14 cellular contexts compared by ENCODE assay signal in genomic region chr1:149903836-149904491, GRCh38.
"Had no signal": no experiment of that assay in that cellular context is flagged by ENCODE, and none has a peak within 500 bp of the region (broad histone marks: within the 10 kb centered on the region; RNA-seq: fewer than 3 reads in every experiment).

No MANE protein-coding gene starts in this region.

- DNase-seq: activated CD4-positive, CD25-positive, alpha-beta regulatory T cell; activated naive CD8-positive, alpha-beta T cell treated with anti-CD3 and anti-CD28 coated beads, Interleukin-2, amount 50 U/mL, for 24 hours; activated T-cell treated with anti-CD3 and anti-CD28 coated beads, Interleukin-2, amount 50 U/mL, for 48 hours; cortex of kidney; effector CD8-positive, alpha-beta T cell; foreskin melanocyte; head of caudate nucleus; left ventricle myocardium inferior; mesenchymal stem cell; nephron progenitor cell; pancreas; stimulated activated CD4-positive, alpha-beta T cell treated with anti-CD3 and anti-CD28 coated beads, Interleukin-4, amount 100 ng/mL, for 1 hour; stimulated activated CD8-positive, alpha-beta memory T cell treated with anti-CD3 and anti-CD28 coated beads, Interleukin-4, amount 100 ng/mL, for 48 hours had no signal

- ATAC-seq: activated naive CD8-positive, alpha-beta T cell treated with anti-CD3 and anti-CD28 coated beads, Interleukin-2, amount 50 U/mL, for 24 hours; pancreas had no signal

- H3K4me3 ChIP-seq: left ventricle myocardium inferior, pancreas had no signal

- H3K27ac Mint-ChIP-seq: activated naive CD8-positive, alpha-beta T cell treated with anti-CD3 and anti-CD28 coated beads, Interleukin-2, amount 50 U/mL, for 24 hours; stimulated activated naive CD8-positive, alpha-beta T cell treated with anti-CD3 and anti-CD28 coated beads, Interleukin-15, Interleukin-2, amounts not matched to agents 100 ng/mL and 50 ng/mL, for 24 hours had no signal

- H3K4me3 Mint-ChIP-seq: activated naive CD8-positive, alpha-beta T cell treated with anti-CD3 and anti-CD28 coated beads, Interleukin-2, amount 50 U/mL, for 24 hours; nephron progenitor cell; stimulated activated naive CD8-positive, alpha-beta T cell treated with anti-CD3 and anti-CD28 coated beads, Interleukin-15, Interleukin-2, amounts not matched to agents 100 ng/mL and 50 ng/mL, for 24 hours had no signal

- H3K9me3 Mint-ChIP-seq: nephron progenitor cell had no signal

- H3K9me3 ChIP-seq: left ventricle myocardium inferior, pancreas had no signal

- H3K27me3 Mint-ChIP-seq: activated naive CD8-positive, alpha-beta T cell treated with anti-CD3 and anti-CD28 coated beads, Interleukin-2, amount 50 U/mL, for 24 hours; stimulated activated naive CD8-positive, alpha-beta T cell treated with anti-CD3 and anti-CD28 coated beads, Interleukin-15, Interleukin-2, amounts not matched to agents 100 ng/mL and 50 ng/mL, for 24 hours had no signal

- H3K36me3 ChIP-seq: left ventricle myocardium inferior, pancreas had no signal

- H3K27ac ChIP-seq: left ventricle myocardium inferior, pancreas had no signal

- H3K27me3 ChIP-seq: pancreas had no signal
